In genomic region chr2:182866095-182866460, GRCh38 we compare ENCODE assay signal across 1 cellular context.
TF ChIP-seq lines count a peak whose summit lies in the region.

No MANE protein-coding gene starts in this region.

TF ChIP-seq in HepG2, 621 proteins besides CTCF, POLR2A, EP300 and RAD21 (continued from another document):
- TF ChIP-seq ZNF318 (CRISPR knock-in tag; IDR thresholded peaks at IDR 0.05) (no peak), ZNF224 (CRISPR knock-in tag; IDR thresholded peaks at IDR 0.05) (no peak), ZBTB38 (CRISPR knock-in tag; IDR thresholded peaks at IDR 0.05) (no peak), ZNF737 (CRISPR knock-in tag; IDR thresholded peaks at IDR 0.05; ENCODE audit: borderline replicate concordance) (peak; percentile 67; the same call in 1 of the 2 replicates), ZNF280D (CRISPR knock-in tag; IDR thresholded peaks at IDR 0.05) (no peak), RBFOX2 (IDR thresholded peaks at IDR 0.05; ENCODE audit: low read depth, low read length) (no peak), ZNF816 (CRISPR knock-in tag; IDR thresholded peaks at IDR 0.05; ENCODE audit: borderline replicate concordance) (no peak), ZNF256 (CRISPR knock-in tag; conservative IDR thresholded peaks at IDR 0.05) (no peak), HNF1B (CRISPR knock-in tag; IDR thresholded peaks at IDR 0.05) (0 out of 2 replicates have a peak, but pooled peaks have one; percentile 20), ZBTB21 (CRISPR knock-in tag; IDR thresholded peaks at IDR 0.05) (no peak), HIVEP1 (CRISPR knock-in tag; IDR thresholded peaks at IDR 0.05) (0 out of 2 replicates have a peak, but pooled peaks have one; percentile 48), NCOA1 (CRISPR knock-in tag; IDR thresholded peaks at IDR 0.05) (no peak; the same call in 1 of the 2 replicates), NFKB2 (CRISPR knock-in tag; IDR thresholded peaks at IDR 0.05; ENCODE audit: borderline replicate concordance) (peak; percentile 56; the same call in 1 of the 2 replicates), HNRNPUL1 (IDR thresholded peaks at IDR 0.05; ENCODE audit: low read depth, low read length) (no peak), ZNF333 (CRISPR knock-in tag; IDR thresholded peaks at IDR 0.05; ENCODE audit: borderline replicate concordance) (0 out of 2 replicates have a peak, but pooled peaks have one; percentile 40), ZNF850 (CRISPR knock-in tag; conservative IDR thresholded peaks at IDR 0.05) (no peak), SRSF1 (optimal IDR thresholded peaks at IDR 0.05; ENCODE audit: low read depth, low read length) (no peak), ZFP1 (CRISPR knock-in tag; IDR thresholded peaks at IDR 0.05) (no peak), PHF21A (CRISPR knock-in tag; IDR thresholded peaks at IDR 0.05) (no peak), RAD51 (IDR thresholded peaks at IDR 0.05; ENCODE audit: borderline replicate concordance) (no peak), ZNF776 (CRISPR knock-in tag; IDR thresholded peaks at IDR 0.05) (peak; percentile 34; the same call in 1 of the 2 replicates), DPF2 (CRISPR knock-in tag; IDR thresholded peaks at IDR 0.05; ENCODE audit: borderline replicate concordance, low read depth) (no peak), MTERF4 (CRISPR knock-in tag; IDR thresholded peaks at IDR 0.05) (no peak), ZNF766 (CRISPR knock-in tag; IDR thresholded peaks at IDR 0.05; ENCODE audit: borderline replicate concordance) (no peak), ZNF574 (CRISPR knock-in tag; IDR thresholded peaks at IDR 0.05) (0 out of 2 replicates have a peak, but pooled peaks have one; percentile 20), RFX3 (CRISPR knock-in tag; IDR thresholded peaks at IDR 0.05) (no peak), CHCHD3 (CRISPR knock-in tag; IDR thresholded peaks at IDR 0.05) (0 out of 2 replicates have a peak, but pooled peaks have one; percentile 26), ZNF770 (CRISPR knock-in tag; IDR thresholded peaks at IDR 0.05) (no peak), ZNF572 (CRISPR knock-in tag; IDR thresholded peaks at IDR 0.05) (0 out of 2 replicates have a peak, but pooled peaks have one; percentile 54), ZFP37 (CRISPR knock-in tag; IDR thresholded peaks at IDR 0.05; ENCODE audit: borderline replicate concordance) (no peak)
